8 cellular contexts compared by ENCODE assay signal in genomic region chr3:184636774-184637316, GRCh38.
DNase-seq lines count a peak whose midpoint lies in the region; ATAC-seq and TF ChIP-seq lines count a peak whose summit lies in the region.

No MANE protein-coding gene starts in this region.

- ATAC-seq in activated CD8-positive, alpha-beta T cell treated with anti-CD3 and anti-CD28 coated beads for 36 hours, result peak; percentile 83
- ATAC-seq in stimulated activated naive CD8-positive, alpha-beta T cell treated with anti-CD3 and anti-CD28 coated beads, Interleukin-15, amount 100 ng/mL, for 72 hours, result peak; percentile 91
- ATAC-seq in HG02970 (IDR thresholded peaks at IDR 0.05; ENCODE audit: low FRiP score, unreplicated experiment), result no peak

- POLR2A ChIA-PET in activated CD8-positive, alpha-beta T cell treated with anti-CD3 and anti-CD28 coated beads for 36 hours (lab: Charles Lee), result no interaction called here

- intact Hi-C loops in activated CD8-positive, alpha-beta T cell treated with anti-CD3 and anti-CD28 coated beads for 36 hours (cut with micrococcal nuclease), result no loop called here

- H3K27me3 Mint-ChIP-seq in activated CD8-positive, alpha-beta T cell treated with anti-CD3 and anti-CD28 coated beads for 36 hours, result no peaks in the 10 kb centered on the region
- no peaks in the 10 kb centered on the region for H3K27me3 Mint-ChIP-seq in stimulated activated naive CD8-positive, alpha-beta T cell treated with anti-CD3 and anti-CD28 coated beads, Interleukin-15, amount 100 ng/mL, for 72 hours
- peaks cover 15% of the 10 kb centered on the region for H3K27me3 Mint-ChIP-seq in endothelial cell (ENCODE audit: unreplicated experiment)

- H3K4me1 Mint-ChIP-seq in activated CD8-positive, alpha-beta T cell treated with anti-CD3 and anti-CD28 coated beads for 36 hours (ENCODE audit: low read depth), result peaks cover 3% of the 10 kb centered on the region
- H3K4me1 Mint-ChIP-seq in stimulated activated naive CD8-positive, alpha-beta T cell treated with anti-CD3 and anti-CD28 coated beads, Interleukin-15, amount 100 ng/mL, for 72 hours, result peaks cover 8% of the 10 kb centered on the region
- no peaks in the 10 kb centered on the region for H3K4me1 Mint-ChIP-seq in endothelial cell (ENCODE audit: unreplicated experiment)

- no peak overlapping the region for H3K4me3 Mint-ChIP-seq in activated CD8-positive, alpha-beta T cell treated with anti-CD3 and anti-CD28 coated beads for 36 hours
- H3K4me3 Mint-ChIP-seq in stimulated activated naive CD8-positive, alpha-beta T cell treated with anti-CD3 and anti-CD28 coated beads, Interleukin-15, amount 100 ng/mL, for 72 hours, result peak overlapping the region in 1 of 2 donors; percentile 44
- no peak overlapping the region for H3K4me3 Mint-ChIP-seq in endothelial cell (ENCODE audit: unreplicated experiment)

- no peaks in the 10 kb centered on the region for H3K36me3 Mint-ChIP-seq in activated CD8-positive, alpha-beta T cell treated with anti-CD3 and anti-CD28 coated beads for 36 hours (ENCODE audit: low read depth)
- peaks cover 4% of the 10 kb centered on the region for H3K36me3 Mint-ChIP-seq in endothelial cell (ENCODE audit: low read depth, unreplicated experiment)

- CTCF ChIA-PET in activated CD8-positive, alpha-beta T cell treated with anti-CD3 and anti-CD28 coated beads for 36 hours (lab: Charles Lee), result interaction anchor here (1.1 to 1.3 kb wide), 2 partner anchors 76 to 122 kb away, joined by 3 read pairs; partner anchors contain the start of gene EPHB3

- H3K27ac Mint-ChIP-seq in activated CD8-positive, alpha-beta T cell treated with anti-CD3 and anti-CD28 coated beads for 36 hours, result peak overlapping the region; percentile 17
- peak overlapping the region in 1 of 2 donors; percentile 30 for H3K27ac Mint-ChIP-seq in stimulated activated naive CD8-positive, alpha-beta T cell treated with anti-CD3 and anti-CD28 coated beads, Interleukin-15, amount 100 ng/mL, for 72 hours
- H3K27ac Mint-ChIP-seq in endothelial cell (ENCODE audit: unreplicated experiment), result no peak overlapping the region

- no peak overlapping the region for H3K4me3 ChIP-seq in foreskin fibroblast (ENCODE audit: low read depth in 1 of 2, low read length in 2 of 2)

- DNase-seq in activated CD4-positive, alpha-beta T cell treated with anti-CD3 and anti-CD28 coated beads for 24 hours (ENCODE audit: low read depth in 2 of 2), result peak; percentile 5 to 26
- no peak for DNase-seq in activated CD4-positive, alpha-beta T cell treated with anti-CD3 and anti-CD28 coated beads for 1 hour
- peak; percentile 74 for DNase-seq in activated CD8-positive, alpha-beta T cell treated with anti-CD3 and anti-CD28 coated beads for 36 hours
- DNase-seq in foreskin fibroblast, result peak; percentile 14 to 46
- DNase-seq in stimulated activated naive CD8-positive, alpha-beta T cell treated with anti-CD3 and anti-CD28 coated beads, Interleukin-15, amount 100 ng/mL, for 72 hours, result peak; percentile 33 to 74
- DNase-seq in endothelial cell (ENCODE audit: low spot score), result no peak
- no peak for DNase-seq in ecto neural progenitor cell (ENCODE audit: low spot score)

- H3K9me3 Mint-ChIP-seq in activated CD8-positive, alpha-beta T cell treated with anti-CD3 and anti-CD28 coated beads for 36 hours, result no peaks in the 10 kb centered on the region
- H3K9me3 Mint-ChIP-seq in stimulated activated naive CD8-positive, alpha-beta T cell treated with anti-CD3 and anti-CD28 coated beads, Interleukin-15, amount 100 ng/mL, for 72 hours, result peaks cover 0 to 5% of the 10 kb centered on the region in 2 donors
- H3K9me3 Mint-ChIP-seq in endothelial cell (ENCODE audit: unreplicated experiment), result no peaks in the 10 kb centered on the region

- TF ChIP-seq CTCF in activated CD8-positive, alpha-beta T cell treated with anti-CD3 and anti-CD28 coated beads for 36 hours (IDR thresholded peaks at IDR 0.05), result no peak
- TF ChIP-seq CTCF in foreskin fibroblast (IDR thresholded peaks at IDR 0.05; ENCODE audit: low read depth, low read length) (no peak), endothelial cell (IDR thresholded peaks at IDR 0.05; ENCODE audit: unreplicated experiment) (no peak)

Comparison
In these comparisons a context has a peak if more than half of its experiments do, and no peak if none do; other contexts are left out.
1. DNase-seq: peak in activated CD4-positive, alpha-beta T cell treated with anti-CD3 and anti-CD28 coated beads for 24 hours (2 of 2), activated CD8-positive, alpha-beta T cell treated with anti-CD3 and anti-CD28 coated beads for 36 hours (single experiment), foreskin fibroblast (2 of 2) and stimulated activated naive CD8-positive, alpha-beta T cell treated with anti-CD3 and anti-CD28 coated beads, Interleukin-15, amount 100 ng/mL, for 72 hours (2 of 2); none in activated CD4-positive, alpha-beta T cell treated with anti-CD3 and anti-CD28 coated beads for 1 hour (single experiment), endothelial cell (single experiment) and ecto neural progenitor cell (single experiment).